8 cellular contexts compared by ENCODE assay signal in genomic region chr1:200670215-200671118, GRCh38. TPM values are rescaled to one million over a fixed set of nuclear protein-coding genes. Genes with fewer than 3 reads are reported as not detected.
DNase-seq lines count a peak whose midpoint lies in the region; ATAC-seq and TF ChIP-seq lines count a peak whose summit lies in the region.

No MANE protein-coding gene starts in this region.

- H3K27me3 Mint-ChIP-seq in stimulated activated naive CD8-positive, alpha-beta T cell treated with anti-CD3 and anti-CD28 coated beads, Interleukin-15, Interleukin-2, amounts not matched to agents 100 ng/mL and 50 ng/mL, for 24 hours = no peaks in the 10 kb centered on the region

- H3K9me3 Mint-ChIP-seq in stimulated activated naive CD8-positive, alpha-beta T cell treated with anti-CD3 and anti-CD28 coated beads, Interleukin-15, Interleukin-2, amounts not matched to agents 100 ng/mL and 50 ng/mL, for 24 hours = no peaks in the 10 kb centered on the region

- H3K27ac Mint-ChIP-seq in stimulated activated naive CD8-positive, alpha-beta T cell treated with anti-CD3 and anti-CD28 coated beads, Interleukin-15, Interleukin-2, amounts not matched to agents 100 ng/mL and 50 ng/mL, for 24 hours = peak overlapping the region; percentile 97

- POLR2A ChIA-PET in Panc1 (lab: Charles Lee) = interaction anchor here (0.6 to 0.9 kb wide), 9 partner anchors 14 to 399 kb away, joined by 3 to 15 read pairs (median 4); no protein-coding TSS in a partner anchor

- H3K9ac ChIP-seq in HUES64 (ENCODE audit: low read depth, low read length) = peak overlapping the region; percentile 64

- H3K36me3 Mint-ChIP-seq in stimulated activated naive CD8-positive, alpha-beta T cell treated with anti-CD3 and anti-CD28 coated beads, Interleukin-15, Interleukin-2, amounts not matched to agents 100 ng/mL and 50 ng/mL, for 24 hours (ENCODE audit: low read depth) = peaks cover 15% of the 10 kb centered on the region

- H3K4me3 Mint-ChIP-seq in stimulated activated naive CD8-positive, alpha-beta T cell treated with anti-CD3 and anti-CD28 coated beads, Interleukin-15, Interleukin-2, amounts not matched to agents 100 ng/mL and 50 ng/mL, for 24 hours = peak overlapping the region; percentile 94

- H3K4me3 ChIP-seq in HUES64 (ENCODE audit: low read length) (peak overlapping the region; percentile 70), Panc1 (ENCODE audit: low read depth in 2 of 2, low read length in 2 of 2) (peak overlapping the region; percentile 75 to 79)

- H3K4me1 Mint-ChIP-seq in stimulated activated naive CD8-positive, alpha-beta T cell treated with anti-CD3 and anti-CD28 coated beads, Interleukin-15, Interleukin-2, amounts not matched to agents 100 ng/mL and 50 ng/mL, for 24 hours (ENCODE audit: low read depth) = peaks cover 51% of the 10 kb centered on the region

- BruUV-seq in Panc1 (replicated peaks; lab: Mats Ljungman, UMichigan) = TSS peak; percentile 88

- in situ Hi-C loops in Panc1 (cut with HindIII; ENCODE audit: low pct_unique_long_range_greater_than_20kb, low sequenced_read_pairs) = no loop called here

- H3K27me3 ChIP-seq in HUES64 (ENCODE audit: insufficient read depth, low read length) (no peaks in the 10 kb centered on the region), Panc1 (ENCODE audit: control insufficient read depth, insufficient read depth, low read length) (no peaks in the 10 kb centered on the region)

- ATAC-seq in GM19452 (IDR thresholded peaks at IDR 0.05; ENCODE audit: unreplicated experiment) (peak; percentile 16), Panc1 (peak; percentile 29), left colon (peak; percentile 34), HG02870 (IDR thresholded peaks at IDR 0.05; ENCODE audit: unreplicated experiment) (no peak)

- TF ChIP-seq CTCF in Panc1 (IDR thresholded peaks at IDR 0.05) = no peak

- peaks cover 26% of the 10 kb centered on the region for H3K4me1 ChIP-seq in HUES64 (ENCODE audit: insufficient read depth, low read length)
- peaks cover 15% of the 10 kb centered on the region; the same call in 1 of the 2 replicates for H3K4me1 ChIP-seq in Panc1 (ENCODE audit: control insufficient read depth, insufficient read depth, low read length)

- H3K27ac ChIP-seq in HUES64 (ENCODE audit: low read depth, low read length) = peak overlapping the region; percentile 40; the same call in 1 of the 2 replicates
- peak overlapping the region; percentile 86 for H3K27ac ChIP-seq in Panc1 (ENCODE audit: low read length)

- intact Hi-C loops in Panc1 (cut with micrococcal nuclease; ENCODE audit: unreplicated experiment) (no loop called here), left colon (cut with DNase I, micrococcal nuclease) (loop anchor here in 1 of 2 donors (5.0 kb wide), 1 partner anchor 48 kb away; the partner anchor contains the start of gene KIF14)

- CTCF ChIA-PET in Panc1 (lab: Charles Lee) = no interaction called here

- peaks cover 9% of the 10 kb centered on the region for H3K36me3 ChIP-seq in HUES64 (ENCODE audit: insufficient read depth, low read length)
- H3K36me3 ChIP-seq in Panc1 (ENCODE audit: control insufficient read depth, insufficient read depth, low read length) = no peaks in the 10 kb centered on the region

- 20% methylated on average over 12 of the region's 16 CpGs for WGBS in HUES64

- no peaks in the 10 kb centered on the region for H3K9me3 ChIP-seq in HUES64 (ENCODE audit: insufficient read depth, low read depth, low read length)
- H3K9me3 ChIP-seq in Panc1 (ENCODE audit: control insufficient read depth, insufficient read depth, low read depth, low read length) = no peaks in the 10 kb centered on the region

- DNase-seq in DMS153 (lab: John Stamatoyannopoulos, UW) = peak; percentile 52
- no peak for DNase-seq in Panc1 (ENCODE audit: low read depth, low spot score)
- DNase-seq in cerebellar cortex (ENCODE audit: low spot score) = peak; percentile 75
- DNase-seq in left colon = peak in 1 of 2 donors; percentile 57

RNA-seq across cellular contexts. Expression of gene DDX59, which starts 0.8 kb away (rescaled TPM):
- 13.9 TPM for polyA plus RNA-seq in HUES64 (2013, experiment 1 of 2)
- 16.6 TPM for polyA plus RNA-seq in HUES64 (2013, experiment 2 of 2)
- total RNA-seq in Panc1 (2021; ENCODE audit: unreplicated experiment) = 26.4 TPM
- polyA plus RNA-seq in Panc1 (2012; ENCODE audit: insufficient read length) = 9.7 TPM
- total RNA-seq in left colon = 10 to 100 TPM; 14.2 to 20.5 TPM

RNA-seq across cellular contexts. Expression of gene KIF14, which starts 49.9 kb away (rescaled TPM):
- polyA plus RNA-seq in HUES64 (2013, experiment 1 of 2) = 15.7 TPM
- 18.4 TPM for polyA plus RNA-seq in HUES64 (2013, experiment 2 of 2)
- total RNA-seq in Panc1 (2021; ENCODE audit: unreplicated experiment) = 17.8 TPM
- polyA plus RNA-seq in Panc1 (2012; ENCODE audit: insufficient read length) = 3.0 TPM
- 1 to 10 TPM in 1 of 2 donors, under 1 TPM in 1; 0.67 to 2.0 TPM for total RNA-seq in left colon
